Comparison of ENCODE assay signal across 21 cellular contexts in the genomic region with DNA sequence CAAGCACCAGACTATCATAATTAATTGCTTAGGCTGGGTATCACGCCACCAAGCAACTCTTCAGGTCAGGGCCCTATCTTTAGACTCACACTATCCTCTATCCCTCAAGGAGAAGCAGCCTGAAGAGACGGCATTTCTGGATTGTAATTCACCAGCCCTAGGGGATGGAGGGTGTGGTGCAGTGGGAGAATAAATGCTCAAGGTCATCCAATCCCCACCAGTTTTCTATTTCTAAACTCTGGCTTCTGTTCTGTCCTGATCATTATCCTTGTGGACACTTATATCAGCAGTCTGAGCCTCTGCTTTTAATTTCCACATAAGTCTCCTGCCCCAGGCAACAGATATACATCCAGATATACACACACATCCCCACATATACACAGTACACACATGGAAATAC. TPM values are rescaled to one million over a fixed set of nuclear protein-coding genes. Genes with fewer than 3 reads are reported as not detected.
"Had no signal": no experiment of that assay in that cellular context is flagged by ENCODE, and none has a peak within 500 bp of the region (broad histone marks: within the 10 kb centered on the region; RNA-seq: fewer than 3 reads in every experiment).

No MANE protein-coding gene starts in this region.

- H2AFZ ChIP-seq: hepatocyte had no signal

- ATAC-seq: mucosa of descending colon; naive thymus-derived CD4-positive, alpha-beta T cell; stimulated activated memory B cell treated with anti-CD40 and anti-IgM and Interleukin-4, amounts not matched to agents 10 μg/mL and 1 μg/mL and 100 μg/mL, for 72 hours; stimulated activated naive CD8-positive, alpha-beta T cell treated with anti-CD3 and anti-CD28 coated beads, Interleukin-15, amount 100 ng/mL, for 72 hours had no signal

- H3K36me3 ChIP-seq: left ventricle myocardium inferior, pancreas, sigmoid colon, spleen, tibial nerve, vagina had no signal

- H3K27ac ChIP-seq: hepatocyte, left ventricle myocardium inferior, pancreas, psoas muscle, sigmoid colon, spleen, vagina had no signal

- FAIRE-seq: pancreas, small intestine had no signal

- H3K27me3 ChIP-seq: hepatocyte, pancreas, sigmoid colon, spleen, tibial nerve, vagina had no signal

- H3K4me1 ChIP-seq: left ventricle myocardium inferior, psoas muscle, sigmoid colon, spleen, vagina had no signal

- H3K79me2 ChIP-seq: hepatocyte had no signal

- H3K4me3 ChIP-seq: hepatocyte, left ventricle myocardium inferior, lung, mucosa of descending colon, pancreas, psoas muscle, sigmoid colon, spleen, tibial nerve, vagina had no signal

- H3K9me3 ChIP-seq: mucosa of descending colon, pancreas, psoas muscle, sigmoid colon, spleen, tibial nerve, vagina had no signal

- H3K4me2 ChIP-seq: hepatocyte had no signal

- DNase-seq: islet precursor cell; left ventricle myocardium inferior; midbrain; mucosa of descending colon; naive thymus-derived CD4-positive, alpha-beta T cell; pancreas; psoas muscle; sigmoid colon; spleen; stimulated activated CD4-positive, alpha-beta T cell treated with anti-CD3 and anti-CD28 coated beads, Interleukin-4, amount 100 ng/mL, for 24 hours; stimulated activated CD8-positive, alpha-beta memory T cell treated with anti-CD3 and anti-CD28 coated beads, Interleukin-4, amount 100 ng/mL, for 48 hours; stimulated activated naive CD4-positive, alpha-beta T cell treated with Interleukin-2 at 50 U/mL for 16 hours; stimulated activated naive CD8-positive, alpha-beta T cell treated with anti-CD3 and anti-CD28 coated beads, Interleukin-15, amount 100 ng/mL, for 72 hours; substantia nigra had no signal

RNA-seq across cellular contexts. Expression of gene LAYN, which starts 48.6 kb away (rescaled TPM):
- polyA plus RNA-seq: neural cell had no signal
